Comparison of ENCODE assay signal across 23 cellular contexts in genomic region chr6:150615967-150616366, GRCh38. TPM values are rescaled to one million over a fixed set of nuclear protein-coding genes. Genes with fewer than 3 reads are reported as not detected.
DNase-seq lines count a peak whose midpoint lies in the region; ATAC-seq and TF ChIP-seq lines count a peak whose summit lies in the region.
"Had no signal": no experiment of that assay in that cellular context is flagged by ENCODE, and none has a peak within 500 bp of the region (broad histone marks: within the 10 kb centered on the region; RNA-seq: fewer than 3 reads in every experiment).

No MANE protein-coding gene starts in this region.

- H3K27me3 ChIP-seq in left ventricle myocardium inferior (ENCODE audit: low read depth): no peaks in the 10 kb centered on the region

- H3K9me3 Mint-ChIP-seq in activated B cell treated with CpG ODN at 0.5 μM for 24 hours: no peaks in the 10 kb centered on the region
- no peaks in the 10 kb centered on the region for H3K9me3 Mint-ChIP-seq in naive B cell
- H3K9me3 Mint-ChIP-seq: CD4-positive, alpha-beta T cell; H9 had no signal

- peaks cover 46% of the 10 kb centered on the region for H3K36me3 Mint-ChIP-seq in activated B cell treated with CpG ODN at 0.5 μM for 24 hours (ENCODE audit: low read depth)
- H3K36me3 Mint-ChIP-seq in naive B cell: peaks cover 8 to 15% of the 10 kb centered on the region in 2 donors

- no peaks in the 10 kb centered on the region for H3K9me3 ChIP-seq in left ventricle myocardium inferior (replicated peaks)
- H3K9me3 ChIP-seq: BLaER1 treated with 17β-estradiol and CSF1 and Interleukin-3, amounts not matched to agents 10 nM and 100 nM had no signal

- TF ChIP-seq CTCF in left ventricle myocardium inferior (IDR thresholded peaks at IDR 0.05; ENCODE audit: borderline replicate concordance) (no peak), activated B cell treated with CpG ODN at 0.5 μM for 24 hours (IDR thresholded peaks at IDR 0.05) (no peak)

- H3K27me3 Mint-ChIP-seq in activated B cell treated with CpG ODN at 0.5 μM for 24 hours (no peaks in the 10 kb centered on the region), naive B cell (no peaks in the 10 kb centered on the region)

- no peak overlapping the region for H3K4me3 ChIP-seq in left ventricle myocardium inferior
- H3K4me3 ChIP-seq: BLaER1 treated with 17β-estradiol and CSF1 and Interleukin-3, amounts not matched to agents 10 nM and 100 nM; GM23248 had no signal

- DNase-seq in left ventricle myocardium inferior (no peak), Right ventricle myocardium superior (no peak), activated B cell treated with CpG ODN at 0.5 μM for 24 hours (no peak), naive B cell (no peak), mucosa of gallbladder (ENCODE audit: low spot score) (no peak), DMS79 (lab: John Stamatoyannopoulos, UW) (no peak), head of caudate nucleus (no peak)
- DNase-seq: CD4-positive, alpha-beta T cell; COR-L47; GF-D8; GM23248; H9; KG1; NCI-H1048; NCI-H1417 treated with DMSO at 0.1 percent for 48 hours; NCI-H1694 treated with DMSO at 0.1 percent for 48 hours; NCI-H2081; NCI-H2227 treated with DMSO at 0.1 percent for 48 hours; NCI-H526 treated with DMSO at 0.1 percent for 48 hours; RPMI8226; SHP77 had no signal

- H3K27ac Mint-ChIP-seq in activated B cell treated with CpG ODN at 0.5 μM for 24 hours (peak overlapping the region; percentile 67), naive B cell (peak overlapping the region; percentile 79 to 99 (median 91))
- H3K27ac Mint-ChIP-seq: CD4-positive, alpha-beta T cell; H9 had no signal

- no peaks in the 10 kb centered on the region for H3K36me3 ChIP-seq in left ventricle myocardium inferior
- H3K36me3 ChIP-seq: BLaER1 treated with 17β-estradiol and CSF1 and Interleukin-3, amounts not matched to agents 10 nM and 100 nM had no signal

- CTCF ChIA-PET in activated B cell treated with CpG ODN at 0.5 μM for 24 hours (lab: Charles Lee): interaction anchor here (2.1 to 2.4 kb wide), 2 partner anchors 16 to 198 kb away, joined by 6 to 11 read pairs; no protein-coding TSS in a partner anchor

- H3K4me3 Mint-ChIP-seq in activated B cell treated with CpG ODN at 0.5 μM for 24 hours (no peak overlapping the region), naive B cell (peak overlapping the region in 4 of 8 donors; percentile 18 to 60 (median 36))
- H3K4me3 Mint-ChIP-seq: CD4-positive, alpha-beta T cell; H9 had no signal

- POLR2A ChIA-PET in activated B cell treated with CpG ODN at 0.5 μM for 24 hours (lab: Charles Lee): interaction anchor here (1.3 to 10.9 kb wide), 4 partner anchors 9 to 22 kb away, joined by 5 to 445 read pairs (median 30); partner anchors contain the start of gene PLEKHG1

- intact Hi-C loops in left ventricle myocardium inferior (cut with micrococcal nuclease) (no loop called here), Right ventricle myocardium superior (cut with DNase I) (no loop called here), activated B cell treated with CpG ODN at 0.5 μM for 24 hours (cut with micrococcal nuclease) (loop anchor here (1.0 kb wide), 1 partner anchor 12 kb away; no protein-coding TSS in a partner anchor), head of caudate nucleus (cut with DNase I) (no loop called here)

- H3K4me1 Mint-ChIP-seq in activated B cell treated with CpG ODN at 0.5 μM for 24 hours: peaks cover 94% of the 10 kb centered on the region
- H3K4me1 Mint-ChIP-seq in naive B cell: peaks cover 68 to 97% (median 88%) of the 10 kb centered on the region in 3 donors

- peaks cover 53% of the 10 kb centered on the region for H3K4me1 ChIP-seq in left ventricle myocardium inferior

- peak overlapping the region; percentile 59 for H3K27ac ChIP-seq in left ventricle myocardium inferior (replicated peaks)
- H3K27ac ChIP-seq: BLaER1 treated with 17β-estradiol and CSF1 and Interleukin-3, amounts not matched to agents 10 nM and 100 nM; GM23248 had no signal

- ATAC-seq in Right ventricle myocardium superior (ENCODE audit: poor library complexity): no peak
- ATAC-seq in activated B cell treated with CpG ODN at 0.5 μM for 24 hours (ENCODE audit: low read depth): no peak
- ATAC-seq in naive B cell (ENCODE audit: low read depth in 2 of 2): peak; percentile 31
- ATAC-seq in GM19035 (IDR thresholded peaks at IDR 0.05; ENCODE audit: unreplicated experiment): no peak

RNA-seq across cellular contexts. Expression of gene PLEKHG1, which starts 16.3 kb away (rescaled TPM):
- total RNA-seq in left ventricle myocardium inferior (7.4 TPM), Right ventricle myocardium superior (7.3 TPM), activated B cell treated with CpG ODN at 0.5 μM for 24 hours (199 and 219 TPM in 2 replicates), mucosa of gallbladder (24.5 TPM)
- polyA plus RNA-seq in naive B cell (ENCODE audit: low read depth in 6 of 6): 10 to 100 TPM; 38.3 to 82.2 (median 50.0) TPM

Comparison
In these comparisons a context has a peak if more than half of its experiments do, and no peak if none do; other contexts are left out.
1. ATAC-seq: peak in naive B cell (2 of 2); none in Right ventricle myocardium superior (single experiment), activated B cell treated with CpG ODN at 0.5 μM for 24 hours (single experiment) and GM19035 (single experiment).